Comparison of ENCODE assay signal across 8 cellular contexts in genomic region chr6:30614044-30614842, GRCh38. TPM values are rescaled to one million over a fixed set of nuclear protein-coding genes. Genes with fewer than 3 reads are reported as not detected.
DNase-seq lines count a peak whose midpoint lies in the region; ATAC-seq and TF ChIP-seq lines count a peak whose summit lies in the region.

No MANE protein-coding gene starts in this region.

- peaks cover 6 to 8% of the 10 kb centered on the region in 2 donors for H3K36me3 ChIP-seq in prostate gland

- DNase-seq in GM12865 (ENCODE audit: low read depth) (peak; percentile 46), epithelial cell of prostate (ENCODE audit: low read depth, low spot score) (no peak), prostate gland (ENCODE audit: low spot score) (no peak), SW480 (ENCODE audit: low spot score) (no peak)

- TF ChIP-seq CTCF in GM12865 (IDR thresholded peaks at IDR 0.05; ENCODE audit: insufficient read depth, low read depth, low read length, missing control alignments) = no peak
- TF ChIP-seq CTCF in prostate gland (IDR thresholded peaks at IDR 0.05) = no peak

- H3K4me3 ChIP-seq in GM12865 (ENCODE audit: low read depth, low read length) = peak overlapping the region; percentile 86
- peak overlapping the region; percentile 54 to 89 for H3K4me3 ChIP-seq in prostate gland

- intact Hi-C loops in prostate gland (cut with DNase I) = no loop called here

- ATAC-seq in GM21423 (IDR thresholded peaks at IDR 0.05; ENCODE audit: unreplicated experiment) (no peak), GM19395 (IDR thresholded peaks at IDR 0.05; ENCODE audit: unreplicated experiment) (no peak), HG03521 (IDR thresholded peaks at IDR 0.05; ENCODE audit: unreplicated experiment) (no peak)

- WGBS in prostate gland = 16% methylated on average over 8 of the region's 8 CpGs

- peaks cover 5% of the 10 kb centered on the region for H3K4me1 ChIP-seq in prostate gland (replicated peaks)

- no peak for TF ChIP-seq POLR2A in prostate gland (IDR thresholded peaks at IDR 0.05)

- no peaks in the 10 kb centered on the region for H3K27me3 ChIP-seq in prostate gland (replicated peaks; ENCODE audit: insufficient read depth)

- H3K9me3 ChIP-seq in prostate gland = no peaks in the 10 kb centered on the region

- peak overlapping the region; percentile 95 for H3K27ac ChIP-seq in epithelial cell of prostate
- H3K27ac ChIP-seq in prostate gland = peak overlapping the region; percentile 95 to 99

TF ChIP-seq in PFSK-1, 5 proteins besides CTCF, POLR2A, EP300 and RAD21:
- TF ChIP-seq SIN3A (IDR thresholded peaks at IDR 0.05; ENCODE audit: borderline replicate concordance, insufficient read depth, low read length) = no peak
- TF ChIP-seq POLR2AphosphoS5 (IDR thresholded peaks at IDR 0.05; ENCODE audit: low read depth, low read length) = peak; percentile 6; the same call in 1 of the 2 replicates
- no peak for TF ChIP-seq FOXP2 (optimal IDR thresholded peaks at IDR 0.05; ENCODE audit: borderline replicate concordance, extremely low read depth, extremely low read length, insufficient read depth)
- no peak for TF ChIP-seq REST (IDR thresholded peaks at IDR 0.05; ENCODE audit: insufficient read depth in 1 of 2, low read depth in 2 of 2, low read length in 2 of 2)

RNA-seq across cellular contexts. Expression of gene PPP1R10, which starts 2.8 kb away (rescaled TPM):
- polyA plus RNA-seq in PFSK-1 (2012; ENCODE audit: insufficient read length, low read depth) = 25.6 TPM
- 10 to 100 TPM; 40.0 to 51.0 TPM for total RNA-seq in prostate gland

RNA-seq across cellular contexts. Expression of gene MRPS18B, which starts 3.4 kb away (rescaled TPM):
- polyA plus RNA-seq in PFSK-1 (2012; ENCODE audit: insufficient read length, low read depth) = 140 TPM
- 10 to 100 TPM; 63.6 to 69.2 TPM for total RNA-seq in prostate gland

RNA-seq across cellular contexts. Expression of gene ATAT1, which starts 12.4 kb away (rescaled TPM):
- 13.1 TPM for polyA plus RNA-seq in PFSK-1 (2012; ENCODE audit: insufficient read length, low read depth)
- 10 to 100 TPM in 1 of 2 donors, 1 to 10 TPM in 1; 8.7 to 11.0 TPM for total RNA-seq in prostate gland

RNA-seq across cellular contexts. Expression of gene C6orf136, which starts 32.7 kb away (rescaled TPM):
- polyA plus RNA-seq in PFSK-1 (2012; ENCODE audit: insufficient read length, low read depth) = 35.7 TPM
- 10 to 100 TPM; 12.8 to 18.5 TPM for total RNA-seq in prostate gland

RNA-seq across cellular contexts. Expression of gene ABCF1, which starts 43.0 kb away (rescaled TPM):
- 115 TPM for polyA plus RNA-seq in PFSK-1 (2012; ENCODE audit: insufficient read length, low read depth)
- total RNA-seq in prostate gland = 10 to 100 TPM; 42.3 to 49.2 TPM
